Comparison of ENCODE assay signal across 16 cellular contexts in genomic region chr12:110349096-110349495, GRCh38. TPM values are rescaled to one million over a fixed set of nuclear protein-coding genes. Genes with fewer than 3 reads are reported as not detected.
A peak's percentile ranks its signal among the peaks of the same experiment; 100 is the strongest.
DNase-seq lines count a peak whose midpoint lies in the region; ATAC-seq, FAIRE-seq and TF ChIP-seq lines count a peak whose summit lies in the region.
"Had no signal": no experiment of that assay in that cellular context is flagged by ENCODE, and none has a peak within 500 bp of the region (broad histone marks: within the 10 kb centered on the region; RNA-seq: fewer than 3 reads in every experiment).

No MANE protein-coding gene starts in this region.

- no peak overlapping the region for H3K4me2 ChIP-seq in GM12878 (ENCODE audit: control insufficient read depth, insufficient read depth)

- peaks cover 27% of the 10 kb centered on the region for H3K36me3 ChIP-seq in CD8-positive, alpha-beta memory T cell (ENCODE audit: insufficient read depth, low read length)
- H3K36me3 ChIP-seq in GM12878 (ENCODE audit: control insufficient read depth in 2 of 2, insufficient read depth in 2 of 2, low read length in 1 of 2), result peaks cover 20 to 41% of the 10 kb centered on the region in 2 experiments
- peaks cover 48% of the 10 kb centered on the region for H3K36me3 ChIP-seq in neutrophil

- H3K4me1 ChIP-seq in CD8-positive, alpha-beta memory T cell (ENCODE audit: insufficient read depth, low read length), result peaks cover 18% of the 10 kb centered on the region
- H3K4me1 ChIP-seq in GM12878 (ENCODE audit: control insufficient read depth, insufficient read depth, low read length), result no peaks in the 10 kb centered on the region
- peaks cover 40 to 43% of the 10 kb centered on the region in 2 experiments for H3K4me1 ChIP-seq in neutrophil (ENCODE audit: control insufficient read depth in 1 of 2, insufficient read depth in 1 of 2, low read depth in 1 of 2, low read length in 1 of 2)

- no peak for TF ChIP-seq EP300 in GM12878 (IDR thresholded peaks at IDR 0.05; ENCODE audit: borderline replicate concordance in 1 of 2, control insufficient read depth in 1 of 2, low read depth in 2 of 2, low read length in 2 of 2)

- no peak overlapping the region for H3K27ac ChIP-seq in CD8-positive, alpha-beta memory T cell (ENCODE audit: low read depth, low read length)
- no peak overlapping the region for H3K27ac ChIP-seq in GM12878 (ENCODE audit: control insufficient read depth, insufficient read depth)
- H3K27ac ChIP-seq in neutrophil, result peak overlapping the region; percentile 71
- H3K27ac ChIP-seq: brain microvascular endothelial cell had no signal

- no peak for FAIRE-seq in GM12878 (lab: Jason Lieb, UNC)
- FAIRE-seq: A204.1, endothelial cell of umbilical vein had no signal

- H3K79me2 ChIP-seq in GM12878 (ENCODE audit: control insufficient read depth, insufficient read depth, low read length), result no peaks in the 10 kb centered on the region

- H3K27me3 ChIP-seq in CD8-positive, alpha-beta memory T cell (ENCODE audit: insufficient read depth, low read length, poor library complexity, severe bottlenecking), result no peaks in the 10 kb centered on the region
- H3K27me3 ChIP-seq in GM12878 (replicated peaks in 1 of 2; ENCODE audit: control insufficient read depth in 2 of 2, insufficient read depth in 2 of 2, low read length in 1 of 2), result no peaks in the 10 kb centered on the region
- H3K27me3 ChIP-seq in neutrophil, result no peaks in the 10 kb centered on the region
- H3K27me3 ChIP-seq: brain microvascular endothelial cell had no signal

- RAD21 ChIA-PET in GM12878 (lab: Charles Lee; ENCODE audit: unreplicated experiment), result interaction anchor here (1.1 kb wide), 1 partner anchor 23 kb away, joined by 3 read pairs; no protein-coding TSS in a partner anchor

- H3K27ac Mint-ChIP-seq in activated CD4-positive, alpha-beta T cell treated with anti-CD3 and anti-CD28 coated beads for 36 hours, result peak overlapping the region; percentile 81
- H3K27ac Mint-ChIP-seq in CD8-positive, alpha-beta memory T cell, result peak overlapping the region in 5 of 8 donors; percentile 7 to 78 (median 66)

- peak; percentile 10 for ATAC-seq in activated CD4-positive, alpha-beta T cell treated with anti-CD3 and anti-CD28 coated beads for 36 hours
- ATAC-seq in GM12878 (no peak; the same call in none of the 3 replicates), HG02798 (IDR thresholded peaks at IDR 0.05; ENCODE audit: poor library complexity, unreplicated experiment) (no peak)

- peak; percentile 46; the same call in 1 of the 2 replicates for TF ChIP-seq POLR2A in GM12878 (IDR thresholded peaks at IDR 0.05; ENCODE audit: low read depth, low read length)

- no peaks in the 10 kb centered on the region for H4K20me1 ChIP-seq in GM12878 (ENCODE audit: control insufficient read depth, insufficient read depth)

- CTCF ChIA-PET in activated CD4-positive, alpha-beta T cell treated with anti-CD3 and anti-CD28 coated beads for 36 hours (lab: Charles Lee), result interaction anchor here (1.1 to 4.2 kb wide), 4 partner anchors 9 to 82 kb away, joined by 3 to 20 read pairs (median 3); no protein-coding TSS in a partner anchor
- CTCF ChIA-PET in CD8-positive, alpha-beta memory T cell (lab: Charles Lee), result interaction anchor here (1.0 kb wide), 1 partner anchor 82 kb away, joined by 3 read pairs; no protein-coding TSS in a partner anchor
- CTCF ChIA-PET in GM12878 (lab: Yijun Ruan, JAX), result interaction anchor here (1.2 to 2.7 kb wide), 2 partner anchors 82 to 253 kb away, joined by 3 to 21 read pairs; no protein-coding TSS in a partner anchor

- POLR2A ChIA-PET in activated CD4-positive, alpha-beta T cell treated with anti-CD3 and anti-CD28 coated beads for 36 hours (lab: Charles Lee), result interaction anchor here (0.6 kb wide), 2 partner anchors 39 to 119 kb away, joined by 3 to 5 read pairs; partner anchors contain the start of gene GPN3
- POLR2A ChIA-PET in CD8-positive, alpha-beta memory T cell (lab: Charles Lee), result interaction anchor here (0.6 kb wide), 1 partner anchor 82 kb away, joined by 5 read pairs; no protein-coding TSS in a partner anchor
- POLR2A ChIA-PET in GM12878 (lab: Charles Lee), result no interaction called here

- in situ Hi-C loops in GM12878 (cut with MboI), result no loop called here

- WGBS in GM12878 (ENCODE audit: insufficient coverage, insufficient replicate concordance, low lambda C conversion rate, missing lambda C conversion rate), result 77% methylated on average over 4 of the region's 4 CpGs

- H3K4me1 Mint-ChIP-seq in activated CD4-positive, alpha-beta T cell treated with anti-CD3 and anti-CD28 coated beads for 36 hours, result peaks cover 37% of the 10 kb centered on the region
- peaks cover 10 to 19% (median 16%) of the 10 kb centered on the region in 3 donors for H3K4me1 Mint-ChIP-seq in CD8-positive, alpha-beta memory T cell

- H3K27me3 Mint-ChIP-seq in activated CD4-positive, alpha-beta T cell treated with anti-CD3 and anti-CD28 coated beads for 36 hours, result no peaks in the 10 kb centered on the region
- no peaks in the 10 kb centered on the region for H3K27me3 Mint-ChIP-seq in CD8-positive, alpha-beta memory T cell
- H3K27me3 Mint-ChIP-seq: naive B cell had no signal

- peaks cover 53% of the 10 kb centered on the region for H3K36me3 Mint-ChIP-seq in activated CD4-positive, alpha-beta T cell treated with anti-CD3 and anti-CD28 coated beads for 36 hours (ENCODE audit: low read depth)
- H3K36me3 Mint-ChIP-seq in CD8-positive, alpha-beta memory T cell, result peaks cover 22 to 52% (median 22%) of the 10 kb centered on the region in 3 donors

- TF ChIP-seq CTCF in GM12878 (IDR thresholded peaks at IDR 0.05 in 2 of 3, conservative IDR thresholded peaks at IDR 0.05 in 1 of 3; ENCODE audit: control insufficient read depth in 2 of 3, extremely low read depth in 1 of 3, insufficient read depth in 1 of 3, low read depth in 3 of 3, low read length in 3 of 3) (no peak), neutrophil (IDR thresholded peaks at IDR 0.05) (no peak)

- peak overlapping the region; percentile 15 for H3K4me3 Mint-ChIP-seq in activated CD4-positive, alpha-beta T cell treated with anti-CD3 and anti-CD28 coated beads for 36 hours
- no peak overlapping the region for H3K4me3 Mint-ChIP-seq in CD8-positive, alpha-beta memory T cell

- BruUV-seq in GM12878 (replicated peaks; lab: Mats Ljungman, UMichigan), result no TSS peak

- TF ChIP-seq RAD21 in GM12878 (IDR thresholded peaks at IDR 0.05; ENCODE audit: insufficient read depth, low read depth, low read length), result no peak

- H3K9me3 Mint-ChIP-seq in activated CD4-positive, alpha-beta T cell treated with anti-CD3 and anti-CD28 coated beads for 36 hours (ENCODE audit: low read depth), result no peaks in the 10 kb centered on the region
- H3K9me3 Mint-ChIP-seq in CD8-positive, alpha-beta memory T cell, result no peaks in the 10 kb centered on the region
- H3K9me3 Mint-ChIP-seq: naive B cell had no signal

- H2AFZ ChIP-seq in GM12878 (ENCODE audit: control insufficient read depth, low read depth, low read length), result no peak overlapping the region

- SMC1A ChIA-PET in GM12878 (lab: Charles Lee; ENCODE audit: uncharacterized antibody, unreplicated experiment), result interaction anchor here (1.0 to 1.9 kb wide), 5 partner anchors 11 to 82 kb away, joined by 3 to 10 read pairs (median 5); no protein-coding TSS in a partner anchor

- intact Hi-C loops in activated CD4-positive, alpha-beta T cell treated with anti-CD3 and anti-CD28 coated beads for 36 hours (cut with DNase I, micrococcal nuclease), result no loop called here
- intact Hi-C loops in GM12878 (cut with micrococcal nuclease; ENCODE audit: unreplicated experiment), result no loop called here

- no peak overlapping the region for H3K4me3 ChIP-seq in CD8-positive, alpha-beta memory T cell (ENCODE audit: low read length)
- H3K4me3 ChIP-seq in GM12878 (no peak overlapping the region), neutrophil (ENCODE audit: low read depth in 1 of 2, low read length in 1 of 2) (peak overlapping the region in 1 of 2 experiments; percentile 5)

- H3K9ac ChIP-seq in GM12878 (ENCODE audit: control insufficient read depth, insufficient read depth, low read length), result no peak overlapping the region

- DNase-seq in activated CD4-positive, alpha-beta T cell treated with anti-CD3 and anti-CD28 coated beads for 36 hours, result no peak
- no peak for DNase-seq in activated CD4-positive, alpha-beta T cell treated with anti-CD3 and anti-CD28 coated beads, Interleukin-2, amount 50 U/mL, for 1 hour
- DNase-seq in CD8-positive, alpha-beta memory T cell, result no peak
- DNase-seq in GM12878 (ENCODE audit: low read depth, low spot score) (no peak), HuH-7 (ENCODE audit: low spot score) (no peak), DMS 273 treated with DMSO at 0.1 percent for 48 hours (lab: John Stamatoyannopoulos, UW) (no peak)
- DNase-seq: brain microvascular endothelial cell, NCI-H1694 treated with DMSO at 0.1 percent for 48 hours, NCI-H526, substantia nigra, T1000 had no signal

- no peaks in the 10 kb centered on the region for H3K9me3 ChIP-seq in CD8-positive, alpha-beta memory T cell (ENCODE audit: low read length)
- no peaks in the 10 kb centered on the region for H3K9me3 ChIP-seq in GM12878 (replicated peaks; ENCODE audit: control insufficient read depth, insufficient read depth, low read length)
- no peaks in the 10 kb centered on the region for H3K9me3 ChIP-seq in neutrophil

RNA-seq across cellular contexts. Expression of gene ANAPC7, which starts 54.4 kb away (rescaled TPM):
- 10 to 100 TPM; 52.6 to 63.6 TPM for total RNA-seq in activated CD4-positive, alpha-beta T cell treated with anti-CD3 and anti-CD28 coated beads for 36 hours
- total RNA-seq in CD8-positive, alpha-beta memory T cell, result 10 to 100 TPM; 66.7 to 67.1 TPM
- 26.9 TPM for polyA plus RNA-seq in CD8-positive, alpha-beta memory T cell
- 85.2 and 87.2 TPM in 2 replicates for total RNA-seq in GM12878 (2013; cell fraction: nucleolus; rRNA removed)
- 55.0 and 69.0 TPM in 2 replicates for total RNA-seq in GM12878 (2014; rRNA removed)
- total RNA-seq in GM12878 (2014; rRNA removed; fragmentation: Illumina TruSeq; extraction: Trizol), result 58.6 and 62.7 TPM in 2 replicates
- 55.2 and 57.2 TPM in 2 replicates for total RNA-seq in GM12878 (2021)
- polyA plus RNA-seq in GM12878 (2011; ENCODE audit: low read depth), result 23.6 TPM
- polyA plus RNA-seq in GM12878 (2011; rRNA removed), result 59.9 and 69.6 TPM in 2 replicates
- polyA plus RNA-seq in GM12878 (2011; cell fraction: cytosol; rRNA removed), result 35.2 and 44.3 TPM in 2 replicates
- polyA plus RNA-seq in GM12878 (2011; cell fraction: nucleus; rRNA removed), result 52.9 and 71.4 TPM in 2 replicates
- 24.7 and 25.4 TPM in 2 replicates for polyA plus RNA-seq in GM12878 (2012)
- 57.3 and 79.8 TPM in 2 replicates for polyA plus RNA-seq in GM12878 (2014; fragmentation: Illumina TruSeq; extraction: Trizol)
- polyA plus RNA-seq in GM12878 (2014; fragmentation: Nextera tagmentation; extraction: Ambion mirVana), result 10 to 100 TPM; 24.5 to 30.1 TPM
- polyA plus RNA-seq in GM12878 (2014; rRNA removed), result 71.0 and 73.7 TPM in 2 replicates
- 10 to 100 TPM; 69.7 to 77.9 TPM for polyA plus RNA-seq in GM12878 (2016; fragmentation: Nextera tagmentation; extraction: Ambion mirVana)
- polyA minus RNA-seq in GM12878 (2011; rRNA and poly(A)+ RNA removed), result 33.8 and 61.9 TPM in 2 replicates
- 15.1 and 19.6 TPM in 2 replicates for polyA minus RNA-seq in GM12878 (2011; cell fraction: cytosol; rRNA and poly(A)+ RNA removed)
- 8.8 and 23.1 TPM in 2 replicates for polyA minus RNA-seq in GM12878 (2011; cell fraction: nucleus; rRNA and poly(A)+ RNA removed)
